In the genomic region with DNA sequence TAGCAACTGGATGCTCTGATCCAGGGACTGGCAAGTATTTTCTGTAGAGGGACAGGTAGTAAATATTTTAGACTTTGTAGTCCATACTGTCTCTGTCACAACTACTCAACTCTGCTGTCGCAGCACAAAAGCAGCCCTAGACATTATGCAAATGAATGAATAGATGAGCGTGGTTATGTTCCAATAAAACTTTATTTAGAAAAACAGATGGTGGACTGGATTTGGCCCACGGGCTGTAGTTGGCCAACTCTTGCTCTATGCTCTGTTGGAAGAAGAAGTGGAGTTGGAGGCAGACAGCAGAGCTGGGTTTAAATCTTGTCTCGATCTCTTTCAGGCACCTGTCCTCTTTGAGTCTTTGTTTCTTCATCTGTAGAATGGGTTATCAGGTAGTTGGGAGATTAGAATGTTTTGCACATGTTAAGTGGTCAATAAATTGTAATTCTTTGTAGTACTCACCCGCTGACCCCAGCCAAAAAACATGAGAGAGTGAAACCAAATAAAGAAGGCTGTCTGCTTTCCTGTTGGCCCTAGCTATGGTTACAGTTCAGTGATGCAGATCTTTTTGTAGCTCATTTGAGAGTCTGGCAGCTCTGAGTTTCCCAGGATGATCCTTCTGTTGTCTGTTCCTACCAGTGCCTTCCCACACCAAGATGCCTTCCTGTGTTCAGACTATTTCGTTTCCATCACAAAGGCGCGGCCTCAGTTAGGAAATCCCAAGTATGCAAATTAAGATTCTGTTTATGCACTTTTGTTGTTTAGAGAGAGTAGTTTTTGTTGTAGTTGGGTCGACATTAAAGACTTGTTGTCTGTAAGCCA, we compare ENCODE assay signal across 1 cellular context.
TF ChIP-seq lines count a peak whose summit lies in the region.

No MANE protein-coding gene starts in this region.

TF ChIP-seq in neural cell, 6 proteins besides CTCF, POLR2A, EP300 and RAD21 (continued from another document):
- no peak for TF ChIP-seq SMC3 (conservative IDR thresholded peaks at IDR 0.05; ENCODE audit: poor library complexity)
TF ChIP-seq in neural cell: peak in this region for 0.
